In genomic region chr1:121518726-121519041, GRCh38 we compare ENCODE assay signal across 10 cellular contexts.
DNase-seq lines count a peak whose midpoint lies in the region; ATAC-seq and TF ChIP-seq lines count a peak whose summit lies in the region.
"Had no signal": no experiment of that assay in that cellular context is flagged by ENCODE, and none has a peak within 500 bp of the region (broad histone marks: within the 10 kb centered on the region; RNA-seq: fewer than 3 reads in every experiment).

No MANE protein-coding gene starts in this region.

- peak overlapping the region; percentile 78 to 96 (median 87) for H3K27ac ChIP-seq in right lobe of liver
- H3K27ac ChIP-seq in tibial nerve: peak overlapping the region in 1 of 4 donors; percentile 74
- H3K27ac ChIP-seq: C4-2B had no signal

- H3K4me3 ChIP-seq in astrocyte of the cerebellum (ENCODE audit: low read depth, low read length) (peak overlapping the region; percentile 48), right lobe of liver (peak overlapping the region; percentile 71 to 82 (median 71)), tibial nerve (peak overlapping the region; percentile 34 to 63 (median 52))

- intact Hi-C loops in activated naive CD4-positive, alpha-beta T cell treated with anti-CD3 and anti-CD28 coated beads for 36 hours (cut with micrococcal nuclease): loop anchor here (1.0 to 2.0 kb wide), 2 partner anchors 33 to 62 kb away; no protein-coding TSS in a partner anchor
- intact Hi-C loops in right lobe of liver (cut with DNase I): no loop called here

- peaks cover 0 to 45% (median 7%) of the 10 kb centered on the region in 4 donors for H3K4me1 ChIP-seq in right lobe of liver
- peaks cover 0 to 14% (median 1%) of the 10 kb centered on the region in 4 donors for H3K4me1 ChIP-seq in tibial nerve

- H3K4me3 Mint-ChIP-seq in activated naive CD4-positive, alpha-beta T cell treated with anti-CD3 and anti-CD28 coated beads for 36 hours: peak overlapping the region; percentile 89

- in situ Hi-C loops in astrocyte of the cerebellum (cut with HindIII; ENCODE audit: low sequenced_read_pairs): no loop called here

- H3K36me3 Mint-ChIP-seq in activated naive CD4-positive, alpha-beta T cell treated with anti-CD3 and anti-CD28 coated beads for 36 hours (ENCODE audit: low read depth): peaks cover 2% of the 10 kb centered on the region

- CTCF ChIA-PET in activated naive CD4-positive, alpha-beta T cell treated with anti-CD3 and anti-CD28 coated beads for 36 hours (lab: Charles Lee): interaction anchor here (1.1 to 1.3 kb wide), 3 partner anchors 10 to 74 kb away, joined by 3 to 5 read pairs (median 3); no protein-coding TSS in a partner anchor

- TF ChIP-seq POLR2A in right lobe of liver (IDR thresholded peaks at IDR 0.05) (no peak), tibial nerve (IDR thresholded peaks at IDR 0.05) (no peak)

- no peaks in the 10 kb centered on the region for H3K27me3 Mint-ChIP-seq in activated naive CD4-positive, alpha-beta T cell treated with anti-CD3 and anti-CD28 coated beads for 36 hours (ENCODE audit: low read depth)

- WGBS in right lobe of liver (ENCODE audit: insufficient coverage, low coverage, low lambda C conversion rate, missing lambda C conversion rate): 16% methylated on average over 6 of the region's 8 CpGs
- WGBS in tibial nerve, 2 donors: 34 to 35% methylated on average over 7 to 8 of the region's 8 CpGs

- H3K27me3 ChIP-seq in right lobe of liver (no peaks in the 10 kb centered on the region), tibial nerve (peaks cover 0 to 16% of the 10 kb centered on the region in 2 donors)

- H3K36me3 ChIP-seq in right lobe of liver (no peaks in the 10 kb centered on the region), tibial nerve (no peaks in the 10 kb centered on the region)

- H3K4me1 Mint-ChIP-seq in activated naive CD4-positive, alpha-beta T cell treated with anti-CD3 and anti-CD28 coated beads for 36 hours (ENCODE audit: low read depth): peaks cover 42% of the 10 kb centered on the region

- TF ChIP-seq CTCF in astrocyte of the cerebellum (IDR thresholded peaks at IDR 0.05; ENCODE audit: low read depth, low read length, missing control alignments): no peak
- TF ChIP-seq CTCF in right lobe of liver (IDR thresholded peaks at IDR 0.05): no peak
- TF ChIP-seq CTCF in tibial nerve (IDR thresholded peaks at IDR 0.05): no peak

- peak overlapping the region; percentile 84 for H3K27ac Mint-ChIP-seq in activated naive CD4-positive, alpha-beta T cell treated with anti-CD3 and anti-CD28 coated beads for 36 hours

- no peak for DNase-seq in activated naive CD4-positive, alpha-beta T cell treated with anti-CD3 and anti-CD28 coated beads for 36 hours
- DNase-seq in activated naive CD4-positive, alpha-beta T cell (lab: John Stamatoyannopoulos, UW): no peak
- DNase-seq in astrocyte of the cerebellum (ENCODE audit: low read depth): no peak
- DNase-seq in right lobe of liver: no peak
- no peak for DNase-seq in tibial nerve (ENCODE audit: low spot score in 2 of 2)
- DNase-seq: NCI-H1436 had no signal

- TF ChIP-seq EP300 in tibial nerve (IDR thresholded peaks at IDR 0.05): no peak

- H3K9me3 Mint-ChIP-seq in activated naive CD4-positive, alpha-beta T cell treated with anti-CD3 and anti-CD28 coated beads for 36 hours: peaks cover 5% of the 10 kb centered on the region

- no peak for ATAC-seq in right lobe of liver
- no peak for ATAC-seq in HG03378 (IDR thresholded peaks at IDR 0.05; ENCODE audit: unreplicated experiment)
- no peak for ATAC-seq in GM18907 (IDR thresholded peaks at IDR 0.05; ENCODE audit: unreplicated experiment)
- ATAC-seq in HG02981 (IDR thresholded peaks at IDR 0.05; ENCODE audit: unreplicated experiment): no peak

- H3K9me3 ChIP-seq in right lobe of liver (no peaks in the 10 kb centered on the region), tibial nerve (no peaks in the 10 kb centered on the region)
